Comparison of ENCODE assay signal across 8 cellular contexts in genomic region chr19:57916168-57916995, GRCh38. TPM values are rescaled to one million over a fixed set of nuclear protein-coding genes. Genes with fewer than 3 reads are reported as not detected.
A peak's percentile ranks its signal among the peaks of the same experiment; 100 is the strongest.
DNase-seq lines count a peak whose midpoint lies in the region; ATAC-seq and TF ChIP-seq lines count a peak whose summit lies in the region.
"Not testable (repeated sequence)": the region's sequence is repeated elsewhere in the genome, so short reads cannot be mapped to it uniquely, and the experiment has no call there.

TSS of gene ZNF417 (minus strand) at chr19:57916592. CDS start at chr19:57916411, 181 bp downstream.

- POLR2A ChIA-PET in RWPE1 (lab: Yijun Ruan, JAX; ENCODE audit: low non-redundant PET) = interaction anchor here (0.6 kb wide), 1 partner anchor 775 kb away, joined by 6 read pairs; no protein-coding TSS in a partner anchor

- peak; percentile 99 for DNase-seq in ELF-1 (ENCODE audit: low read depth, low spot score)
- peak; percentile 49 for DNase-seq in GOT3 (lab: John Stamatoyannopoulos, UW)
- DNase-seq in RWPE1 (ENCODE audit: low spot score) = peak; percentile 89
- DNase-seq in fibroblast of the aortic adventitia (ENCODE audit: low read depth) = peak; percentile 96

- peak within 1 kb of the TSS; percentile 93 for H3K27ac Mint-ChIP-seq in activated T-helper 17 cell treated with anti-CD3 and anti-CD28 coated beads, Interleukin-2, amount 50 U/mL, for 72 hours
- H3K27ac Mint-ChIP-seq in nephron = peak within 1 kb of the TSS; percentile 89 to 96 (median 92)
- peak within 1 kb of the TSS; percentile 86 for H3K27ac Mint-ChIP-seq in stimulated activated naive CD8-positive, alpha-beta T cell treated with anti-CD3 and anti-CD28 coated beads, Interleukin-15, Interleukin-2, amounts not matched to agents 100 ng/mL and 50 ng/mL, for 24 hours

- CTCF ChIA-PET in RWPE1 (lab: Yijun Ruan, JAX) = interaction anchor here (0.6 to 1.3 kb wide), 3 partner anchors 15 to 238 kb away, joined by 3 to 4 read pairs (median 4); no protein-coding TSS in a partner anchor

- H3K27me3 Mint-ChIP-seq in activated T-helper 17 cell treated with anti-CD3 and anti-CD28 coated beads, Interleukin-2, amount 50 U/mL, for 72 hours; nephron (ENCODE audit: low read depth); stimulated activated naive CD8-positive, alpha-beta T cell treated with anti-CD3 and anti-CD28 coated beads, Interleukin-15, Interleukin-2, amounts not matched to agents 100 ng/mL and 50 ng/mL, for 24 hours: not testable (repeated sequence)

- peak; percentile 99 for ATAC-seq in activated T-helper 17 cell treated with anti-CD3 and anti-CD28 coated beads, Interleukin-2, amount 50 U/mL, for 72 hours (replicated peaks)

- peak within 1 kb of the TSS; percentile 76 for H3K27ac ChIP-seq in RWPE1

- peak within 1 kb of the TSS; percentile 94 for H3K4me3 Mint-ChIP-seq in activated T-helper 17 cell treated with anti-CD3 and anti-CD28 coated beads, Interleukin-2, amount 50 U/mL, for 72 hours
- peak within 1 kb of the TSS; percentile 96 to 97 (median 96) for H3K4me3 Mint-ChIP-seq in nephron
- H3K4me3 Mint-ChIP-seq in stimulated activated naive CD8-positive, alpha-beta T cell treated with anti-CD3 and anti-CD28 coated beads, Interleukin-15, Interleukin-2, amounts not matched to agents 100 ng/mL and 50 ng/mL, for 24 hours = peak within 1 kb of the TSS; percentile 90

- peaks cover 55% of the 10 kb centered on the region for H3K36me3 Mint-ChIP-seq in activated T-helper 17 cell treated with anti-CD3 and anti-CD28 coated beads, Interleukin-2, amount 50 U/mL, for 72 hours (ENCODE audit: low read depth)
- peaks cover 92% of the 10 kb centered on the region for H3K36me3 Mint-ChIP-seq in nephron (ENCODE audit: low read depth)
- peaks cover 64% of the 10 kb centered on the region for H3K36me3 Mint-ChIP-seq in stimulated activated naive CD8-positive, alpha-beta T cell treated with anti-CD3 and anti-CD28 coated beads, Interleukin-15, Interleukin-2, amounts not matched to agents 100 ng/mL and 50 ng/mL, for 24 hours (ENCODE audit: low read depth)

- peaks cover 22% of the 10 kb centered on the region for H3K4me1 Mint-ChIP-seq in activated T-helper 17 cell treated with anti-CD3 and anti-CD28 coated beads, Interleukin-2, amount 50 U/mL, for 72 hours
- H3K4me1 Mint-ChIP-seq in nephron = peaks cover 15% of the 10 kb centered on the region
- H3K4me1 Mint-ChIP-seq in stimulated activated naive CD8-positive, alpha-beta T cell treated with anti-CD3 and anti-CD28 coated beads, Interleukin-15, Interleukin-2, amounts not matched to agents 100 ng/mL and 50 ng/mL, for 24 hours (ENCODE audit: low read depth) = peaks cover 36% of the 10 kb centered on the region

- H3K9me3 Mint-ChIP-seq in activated T-helper 17 cell treated with anti-CD3 and anti-CD28 coated beads, Interleukin-2, amount 50 U/mL, for 72 hours = peaks cover 10% of the 10 kb centered on the region
- H3K9me3 Mint-ChIP-seq in nephron = peaks cover 52% of the 10 kb centered on the region
- H3K9me3 Mint-ChIP-seq in stimulated activated naive CD8-positive, alpha-beta T cell treated with anti-CD3 and anti-CD28 coated beads, Interleukin-15, Interleukin-2, amounts not matched to agents 100 ng/mL and 50 ng/mL, for 24 hours = peaks cover 31% of the 10 kb centered on the region

- peak within 1 kb of the TSS; percentile 89 for H3K4me3 ChIP-seq in fibroblast of the aortic adventitia (ENCODE audit: low read depth, low read length)

- peak; percentile 43 for TF ChIP-seq CTCF in LNCAP (IDR thresholded peaks at IDR 0.05)
- TF ChIP-seq CTCF in RWPE1 (conservative IDR thresholded peaks at IDR 0.05; ENCODE audit: low read depth) = not testable (repeated sequence)
- TF ChIP-seq CTCF in fibroblast of the aortic adventitia (IDR thresholded peaks at IDR 0.05; ENCODE audit: insufficient read depth, low read length) = peak; percentile 43
- peak in 1 of 3 experiments; percentile 34 for TF ChIP-seq CTCF in nephron (IDR thresholded peaks at IDR 0.05; ENCODE audit: unreplicated experiment in 3 of 3)

RNA-seq across cellular contexts. Expression of gene ZNF417, which starts in this region (rescaled TPM):
- 10 to 100 TPM; 15.4 to 26.3 TPM for total RNA-seq in activated T-helper 17 cell treated with anti-CD3 and anti-CD28 coated beads, Interleukin-2, amount 50 U/mL, for 72 hours
- 15.8 and 16.1 TPM in 2 replicates for total RNA-seq in fibroblast of the aortic adventitia (ENCODE audit: low replicate concordance)

Comparison
In these comparisons a context has a peak if more than half of its experiments do, and no peak if none do; other contexts are left out.
1. Peak in every context shown above with its lines: DNase-seq, ATAC-seq, H3K4me3 ChIP-seq and H3K27ac ChIP-seq.
2. DNase-seq: peak in every context shown above with its lines; median percentile 99 in ELF-1; 96 in fibroblast of the aortic adventitia; 89 in RWPE1; 49 in GOT3.